In the genomic region with DNA sequence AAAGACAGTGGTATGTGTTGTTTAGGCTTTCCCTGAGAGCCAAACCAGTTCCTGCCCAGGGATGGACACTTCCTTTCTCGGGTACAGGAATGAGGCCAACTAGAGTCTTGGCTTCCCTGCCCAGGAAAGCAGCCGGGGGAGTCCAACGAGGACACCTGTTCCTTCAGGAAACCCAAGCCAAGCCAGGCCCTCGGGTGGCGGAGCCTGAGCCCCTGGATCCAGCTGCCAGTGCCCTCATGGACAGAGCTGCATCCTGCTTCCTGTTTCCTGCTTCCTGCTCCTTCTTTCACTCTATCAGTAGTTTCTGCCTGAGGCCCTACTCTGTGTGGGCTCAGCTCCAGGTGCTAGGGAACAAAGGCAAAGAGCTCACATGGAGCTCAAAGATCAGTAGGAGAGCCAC, we compare ENCODE assay signal across 14 cellular contexts. TPM values are rescaled to one million over a fixed set of nuclear protein-coding genes. Genes with fewer than 3 reads are reported as not detected.
"Had no signal": no experiment of that assay in that cellular context is flagged by ENCODE, and none has a peak within 500 bp of the region (broad histone marks: within the 10 kb centered on the region; RNA-seq: fewer than 3 reads in every experiment).

No MANE protein-coding gene starts in this region.

- H3K4me3 ChIP-seq: lung, prostate gland, sigmoid colon, thyroid gland had no signal

- H3K27ac ChIP-seq: prostate gland, sigmoid colon, thyroid gland had no signal

- H3K27me3 ChIP-seq: sigmoid colon, thyroid gland had no signal

- H3K4me3 Mint-ChIP-seq: activated naive CD8-positive, alpha-beta T cell treated with anti-CD3 and anti-CD28 coated beads for 36 hours; activated T-cell treated with anti-CD3 and anti-CD28 coated beads, Interleukin-2, amount 50 U/mL, for 4 hours; natural killer cell treated with Interleukin-12 subunit alpha and Interleukin-12 subunit beta and Interleukin-15 and Interleukin-18, amount 100 ng/mL, for 72 hours had no signal

- H3K9me3 ChIP-seq: prostate gland, sigmoid colon, thyroid gland had no signal

- H3K9me3 Mint-ChIP-seq: activated naive CD8-positive, alpha-beta T cell treated with anti-CD3 and anti-CD28 coated beads for 36 hours; activated T-cell treated with anti-CD3 and anti-CD28 coated beads, Interleukin-2, amount 50 U/mL, for 4 hours; natural killer cell treated with Interleukin-12 subunit alpha and Interleukin-12 subunit beta and Interleukin-15 and Interleukin-18, amount 100 ng/mL, for 72 hours had no signal

- H3K4me1 ChIP-seq: prostate gland, thyroid gland had no signal

- ATAC-seq: activated CD4-positive, CD25-positive, alpha-beta regulatory T cell treated with anti-CD3 and anti-CD28 coated beads, Interleukin-2, amount 50 U/mL, for 24 hours; activated T-cell treated with anti-CD3 and anti-CD28 coated beads, Interleukin-2, amount 50 U/mL, for 4 hours; natural killer cell treated with Interleukin-12 subunit alpha and Interleukin-12 subunit beta and Interleukin-15 and Interleukin-18, amount 100 ng/mL, for 72 hours had no signal

- H3K36me3 ChIP-seq: prostate gland, thyroid gland had no signal

- H3K36me3 Mint-ChIP-seq: activated naive CD8-positive, alpha-beta T cell treated with anti-CD3 and anti-CD28 coated beads for 36 hours; natural killer cell treated with Interleukin-12 subunit alpha and Interleukin-12 subunit beta and Interleukin-15 and Interleukin-18, amount 100 ng/mL, for 72 hours had no signal

- DNase-seq: activated effector memory CD4-positive, alpha-beta T cell treated with anti-CD3 and anti-CD28 coated beads, Interleukin-2, amount 50 U/mL, for 16 hours; activated naive CD8-positive, alpha-beta T cell treated with anti-CD3 and anti-CD28 coated beads for 36 hours; activated T-cell treated with anti-CD3 and anti-CD28 coated beads, Interleukin-2, amount 50 U/mL, for 4 hours; anterior cingulate cortex; effector CD4-positive, alpha-beta T cell; hypothalamus; sigmoid colon; stimulated activated CD4-positive, alpha-beta T cell treated with anti-CD3 and anti-CD28 coated beads, Interleukin-15, amount 100 ng/mL, for 24 hours had no signal

- H3K27ac Mint-ChIP-seq: activated naive CD8-positive, alpha-beta T cell treated with anti-CD3 and anti-CD28 coated beads for 36 hours; natural killer cell treated with Interleukin-12 subunit alpha and Interleukin-12 subunit beta and Interleukin-15 and Interleukin-18, amount 100 ng/mL, for 72 hours had no signal

RNA-seq across cellular contexts. Expression of a gene that starts 7.9 kb away (rescaled TPM):
- total RNA-seq: T-helper 2 cell treated with Interferon-gamma antibody and Interleukin-4, amounts not matched to agents 100 ng/mL and 5 ng/mL, for 36 hours had no signal
